Comparison of ENCODE assay signal across 1 cellular context in the genomic region with DNA sequence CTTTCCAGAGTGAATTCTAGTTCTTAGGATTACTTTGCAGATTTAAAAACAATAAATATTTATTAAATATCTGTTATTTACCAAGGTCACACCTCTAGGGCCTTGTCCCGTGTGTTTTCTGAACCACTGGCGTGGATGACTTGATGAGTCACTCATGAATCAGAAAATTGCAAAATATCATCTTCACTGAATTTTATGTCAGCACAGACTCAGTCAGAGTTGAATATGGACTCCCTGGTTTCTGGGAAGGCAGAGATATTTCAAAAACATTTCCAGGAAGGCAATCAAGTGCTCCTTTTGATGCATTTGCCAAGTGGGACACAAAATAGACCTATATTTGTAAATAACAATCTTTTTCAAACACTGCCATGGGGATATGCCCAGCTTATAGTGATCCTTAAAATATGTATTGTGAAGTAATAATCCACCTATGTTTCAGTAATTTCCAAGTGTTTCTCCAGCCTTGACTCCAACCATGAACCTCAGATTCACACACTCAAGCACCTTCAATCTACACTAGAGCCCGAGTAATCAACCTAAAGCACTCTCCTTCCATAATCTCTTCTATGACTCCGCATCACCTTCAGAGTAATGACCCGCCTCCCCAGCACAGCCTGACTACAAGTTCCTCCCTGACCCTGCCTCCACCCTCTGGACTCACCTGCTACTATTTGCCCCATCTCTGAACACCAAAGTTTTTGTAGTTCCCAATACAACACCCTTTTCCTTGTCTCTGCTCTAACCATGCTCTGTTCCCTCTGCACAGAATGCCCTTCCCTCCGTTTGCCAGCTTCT.
TF ChIP-seq lines count a peak whose summit lies in the region.

No MANE protein-coding gene starts in this region.

TF ChIP-seq in HepG2, 621 proteins besides CTCF, POLR2A, EP300 and RAD21:
- TF ChIP-seq CEBPB (IDR thresholded peaks at IDR 0.05; ENCODE audit: borderline replicate concordance, low read depth, low read length) (no peak), FOSL2 (CRISPR knock-in tag; IDR thresholded peaks at IDR 0.05) (peak; percentile 41; the same call in 1 of the 2 replicates)
